ENCODE assay signal across 21 cellular contexts in the genomic region with DNA sequence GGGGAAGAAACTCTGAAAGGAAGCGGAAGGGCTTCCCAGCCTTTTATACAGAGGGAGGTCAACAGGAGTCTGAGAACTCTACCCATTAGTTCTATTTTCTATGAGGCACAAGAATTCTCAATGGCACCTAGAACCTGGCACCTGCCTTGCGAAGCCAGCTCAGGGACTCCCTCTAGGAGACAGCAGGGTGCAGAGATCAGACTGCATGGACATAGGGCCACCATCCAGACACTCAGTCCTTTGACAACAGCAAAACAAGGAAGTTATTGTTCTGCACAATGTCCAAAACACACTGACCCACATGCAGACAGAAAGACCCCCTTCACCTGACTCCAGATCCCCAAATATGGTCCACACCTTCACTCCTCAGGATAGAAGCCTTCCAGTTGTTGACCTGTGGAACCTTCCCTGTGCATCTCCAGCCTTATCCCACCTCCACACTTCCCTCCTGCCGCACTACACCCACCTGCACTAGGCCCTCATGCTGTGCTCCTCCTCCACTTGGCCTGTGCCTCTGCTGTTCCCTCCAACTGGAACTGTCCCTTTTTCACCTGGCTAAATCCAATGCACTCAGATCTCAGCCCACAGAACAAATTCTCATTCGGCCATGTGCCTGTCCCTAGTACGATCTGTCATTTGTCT. TPM values are rescaled to one million over a fixed set of nuclear protein-coding genes. Genes with fewer than 3 reads are reported as not detected.
"Had no signal": no experiment of that assay in that cellular context is flagged by ENCODE, and none has a peak within 500 bp of the region (broad histone marks: within the 10 kb centered on the region; RNA-seq: fewer than 3 reads in every experiment).

No MANE protein-coding gene starts in this region.

- H3K27ac ChIP-seq: heart left ventricle, parathyroid adenoma, stomach, transverse colon had no signal

- H3K4me3 Mint-ChIP-seq: activated CD4-positive, alpha-beta memory T cell treated with anti-CD3 and anti-CD28 coated beads, Interleukin-2, amount 10 ng/mL, durations not matched to agents 7 days and 5 days; activated naive CD8-positive, alpha-beta T cell treated with anti-CD3 and anti-CD28 coated beads, Interleukin-2, amount 50 U/mL, for 24 hours; activated T-helper 1 cell treated with anti-CD3 and anti-CD28 coated beads, Interleukin-12 subunit alpha, Interleukin-12 subunit beta, Interleukin-2, Interleukin-4 antibody, amounts not matched to agents 30 ng/mL and 10 ng/mL and 1 ng/mL, durations not matched to agents 14 hours and 24 hours and 36 hours; mesothelial cell of epicardium; naive B cell had no signal

- H3K4me3 ChIP-seq: heart left ventricle, stomach, transverse colon had no signal

- DNase-seq: activated CD4-positive, alpha-beta memory T cell treated with anti-CD3 and anti-CD28 coated beads, Interleukin-2, amount 10 ng/mL, durations not matched to agents 7 days and 5 days; activated CD4-positive, alpha-beta T cell treated with anti-CD3 and anti-CD28 coated beads for 1 hour; activated CD8-positive, alpha-beta memory T cell treated with anti-CD3 and anti-CD28 coated beads, Interleukin-2, amount 50 U/mL, for 4 hours; activated naive CD4-positive, alpha-beta T cell; activated naive CD8-positive, alpha-beta T cell treated with anti-CD3 and anti-CD28 coated beads, Interleukin-2, amount 50 U/mL, for 24 hours; central memory CD4-positive, alpha-beta T cell; naive B cell; retina; stimulated activated CD4-positive, alpha-beta T cell treated with anti-CD3 and anti-CD28 coated beads, Interleukin-15, amount 100 ng/mL, for 24 hours; stimulated activated CD4-positive, alpha-beta T cell treated with anti-CD3 and anti-CD28 coated beads, Interleukin-4, amount 100 ng/mL, for 24 hours; stomach; T1000; transverse colon had no signal

- ATAC-seq: activated naive CD8-positive, alpha-beta T cell treated with anti-CD3 and anti-CD28 coated beads, Interleukin-2, amount 50 U/mL, for 24 hours; esophagus mucosa; heart left ventricle had no signal

- H3K36me3 Mint-ChIP-seq: mesothelial cell of epicardium had no signal

- H3K27me3 ChIP-seq: heart left ventricle, stomach, transverse colon had no signal

- H3K4me1 Mint-ChIP-seq: activated CD4-positive, alpha-beta memory T cell treated with anti-CD3 and anti-CD28 coated beads, Interleukin-2, amount 10 ng/mL, durations not matched to agents 7 days and 5 days had no signal

- H3K36me3 ChIP-seq: transverse colon had no signal

- H3K9me3 ChIP-seq: heart left ventricle, stomach, transverse colon had no signal

- H3K27me3 Mint-ChIP-seq: activated CD4-positive, alpha-beta memory T cell treated with anti-CD3 and anti-CD28 coated beads, Interleukin-2, amount 10 ng/mL, durations not matched to agents 7 days and 5 days; activated naive CD8-positive, alpha-beta T cell treated with anti-CD3 and anti-CD28 coated beads, Interleukin-2, amount 50 U/mL, for 24 hours; naive B cell had no signal

- H3K9me3 Mint-ChIP-seq: activated CD4-positive, alpha-beta memory T cell treated with anti-CD3 and anti-CD28 coated beads, Interleukin-2, amount 10 ng/mL, durations not matched to agents 7 days and 5 days; activated naive CD8-positive, alpha-beta T cell treated with anti-CD3 and anti-CD28 coated beads, Interleukin-2, amount 50 U/mL, for 24 hours; activated T-helper 1 cell treated with anti-CD3 and anti-CD28 coated beads, Interleukin-12 subunit alpha, Interleukin-12 subunit beta, Interleukin-2, Interleukin-4 antibody, amounts not matched to agents 30 ng/mL and 10 ng/mL and 1 ng/mL, durations not matched to agents 14 hours and 24 hours and 36 hours; mesothelial cell of epicardium; naive B cell had no signal

- H3K27ac Mint-ChIP-seq: activated CD4-positive, alpha-beta memory T cell treated with anti-CD3 and anti-CD28 coated beads, Interleukin-2, amount 10 ng/mL, durations not matched to agents 7 days and 5 days; activated naive CD8-positive, alpha-beta T cell treated with anti-CD3 and anti-CD28 coated beads, Interleukin-2, amount 50 U/mL, for 24 hours; activated T-helper 1 cell treated with anti-CD3 and anti-CD28 coated beads, Interleukin-12 subunit alpha, Interleukin-12 subunit beta, Interleukin-2, Interleukin-4 antibody, amounts not matched to agents 30 ng/mL and 10 ng/mL and 1 ng/mL, durations not matched to agents 14 hours and 24 hours and 36 hours; mesothelial cell of epicardium had no signal

RNA-seq across cellular contexts. Expression of a gene that starts 51.8 kb away (rescaled TPM):
- total RNA-seq: activated CD4-positive, alpha-beta memory T cell treated with anti-CD3 and anti-CD28 coated beads, Interleukin-2, amount 10 ng/mL, durations not matched to agents 7 days and 5 days; activated T-helper 1 cell treated with anti-CD3 and anti-CD28 coated beads, Interleukin-12 subunit alpha, Interleukin-12 subunit beta, Interleukin-2, Interleukin-4 antibody, amounts not matched to agents 30 ng/mL and 10 ng/mL and 1 ng/mL, durations not matched to agents 14 hours and 24 hours and 36 hours; esophagus mucosa; fibroblast of villous mesenchyme; lower leg skin; mesothelial cell of epicardium; stomach had no signal
- polyA plus RNA-seq: keratinocyte had no signal
